In genomic region chr18:33440011-33440383, GRCh38 we compare ENCODE assay signal across 8 cellular contexts. TPM values are rescaled to one million over a fixed set of nuclear protein-coding genes. Genes with fewer than 3 reads are reported as not detected.
DNase-seq lines count a peak whose midpoint lies in the region; ATAC-seq and TF ChIP-seq lines count a peak whose summit lies in the region.

No MANE protein-coding gene starts in this region.

- no peaks in the 10 kb centered on the region for H3F3A ChIP-seq in Loucy (ENCODE audit: low read depth)

- ATAC-seq in GM21825 (IDR thresholded peaks at IDR 0.05; ENCODE audit: unreplicated experiment) (no peak), esophagus mucosa (no peak)

- TF ChIP-seq CTCF in Loucy (conservative IDR thresholded peaks at IDR 0.05; ENCODE audit: low read length) (0 out of 2 replicates have a peak, but pooled peaks have one; percentile 20), hepatocyte (IDR thresholded peaks at IDR 0.05; ENCODE audit: poor library complexity) (peak; percentile 76), retinal pigment epithelial cell (conservative IDR thresholded peaks at IDR 0.05; ENCODE audit: low read depth, low read length) (peak; percentile 65)

- no peaks in the 10 kb centered on the region for H3K4me1 ChIP-seq in Loucy (ENCODE audit: insufficient read depth, low read length, poor library complexity, severe bottlenecking)
- peaks cover 4% of the 10 kb centered on the region for H3K4me1 ChIP-seq in adipocyte (ENCODE audit: control insufficient read depth, insufficient read depth, low read length)
- H3K4me1 ChIP-seq in hepatocyte (ENCODE audit: insufficient read depth) = peaks cover 3% of the 10 kb centered on the region

- DNase-seq in AG08396 (ENCODE audit: low spot score) = peak; percentile 29
- DNase-seq in adipocyte (ENCODE audit: low read depth) = peak; percentile 80
- DNase-seq in hepatocyte (ENCODE audit: low spot score) = peak; percentile 82
- DNase-seq in retinal pigment epithelial cell (ENCODE audit: low read depth) = peak; percentile 43
- no peak for DNase-seq in activated T-cell treated with anti-CD3 and anti-CD28 coated beads, Interleukin-2, amount 50 U/mL, for 24 hours

- H3K27me3 Mint-ChIP-seq in activated T-cell treated with anti-CD3 and anti-CD28 coated beads, Interleukin-2, amount 50 U/mL, for 24 hours = peaks cover 16% of the 10 kb centered on the region

- no peaks in the 10 kb centered on the region for H3K27me3 ChIP-seq in Loucy (ENCODE audit: insufficient read depth, low read length, poor library complexity, severe bottlenecking)
- H3K27me3 ChIP-seq in adipocyte (replicated peaks; ENCODE audit: control insufficient read depth, insufficient read depth, low read length) = no peaks in the 10 kb centered on the region
- H3K27me3 ChIP-seq in hepatocyte = no peaks in the 10 kb centered on the region

- no peak overlapping the region for H3K27ac Mint-ChIP-seq in activated T-cell treated with anti-CD3 and anti-CD28 coated beads, Interleukin-2, amount 50 U/mL, for 24 hours

- no peaks in the 10 kb centered on the region for H3K36me3 Mint-ChIP-seq in activated T-cell treated with anti-CD3 and anti-CD28 coated beads, Interleukin-2, amount 50 U/mL, for 24 hours (ENCODE audit: low read depth)

- no peak overlapping the region for H3K27ac ChIP-seq in hepatocyte

- H3K36me3 ChIP-seq in Loucy (ENCODE audit: insufficient read depth, low read length) (no peaks in the 10 kb centered on the region), adipocyte (ENCODE audit: control insufficient read depth, insufficient read depth, low read length, severe bottlenecking) (no peaks in the 10 kb centered on the region), hepatocyte (replicated peaks; ENCODE audit: insufficient read depth, low read depth) (no peaks in the 10 kb centered on the region)

- H3K4me2 ChIP-seq in Loucy (ENCODE audit: low read depth, low read length, poor library complexity, severe bottlenecking) = no peak overlapping the region
- peak overlapping the region; percentile 85 for H3K4me2 ChIP-seq in hepatocyte

- H4K20me1 ChIP-seq in Loucy (ENCODE audit: insufficient read depth, low read length, poor library complexity, severe bottlenecking) = no peaks in the 10 kb centered on the region
- no peaks in the 10 kb centered on the region for H4K20me1 ChIP-seq in hepatocyte (ENCODE audit: insufficient read depth, poor library complexity, severe bottlenecking)

- no peak overlapping the region for H2AFZ ChIP-seq in Loucy (ENCODE audit: low read length)
- peak overlapping the region; percentile 88 for H2AFZ ChIP-seq in hepatocyte

- 5% methylated on average over 9 of the region's 9 CpGs for WGBS in hepatocyte (ENCODE audit: low lambda C conversion rate, missing lambda C conversion rate)

- H3K4me1 Mint-ChIP-seq in activated T-cell treated with anti-CD3 and anti-CD28 coated beads, Interleukin-2, amount 50 U/mL, for 24 hours (ENCODE audit: low read depth) = no peaks in the 10 kb centered on the region

- peaks cover 8% of the 10 kb centered on the region for H3K9me3 Mint-ChIP-seq in activated T-cell treated with anti-CD3 and anti-CD28 coated beads, Interleukin-2, amount 50 U/mL, for 24 hours

- H3K4me3 Mint-ChIP-seq in activated T-cell treated with anti-CD3 and anti-CD28 coated beads, Interleukin-2, amount 50 U/mL, for 24 hours = no peak overlapping the region

- H3K9me3 ChIP-seq in Loucy (ENCODE audit: insufficient read depth, low read depth, low read length) (no peaks in the 10 kb centered on the region), adipocyte (ENCODE audit: control insufficient read depth, low read length) (no peaks in the 10 kb centered on the region), hepatocyte (ENCODE audit: low read depth) (no peaks in the 10 kb centered on the region)

- H3K9me2 ChIP-seq in Loucy (replicated peaks; ENCODE audit: low read depth, low read length) (no peaks in the 10 kb centered on the region), hepatocyte (replicated peaks; ENCODE audit: insufficient read depth) (no peaks in the 10 kb centered on the region)

- no peak overlapping the region for H3K9ac ChIP-seq in Loucy (ENCODE audit: low read depth, low read length, poor library complexity, severe bottlenecking)
- H3K9ac ChIP-seq in adipocyte (ENCODE audit: low read length) = peak overlapping the region; percentile 26

- no peaks in the 10 kb centered on the region for H3K79me2 ChIP-seq in Loucy (ENCODE audit: insufficient read depth, low read length)
- H3K79me2 ChIP-seq in hepatocyte = no peaks in the 10 kb centered on the region

- no peak overlapping the region for H3K4me3 ChIP-seq in Loucy (ENCODE audit: low read length, poor library complexity, severe bottlenecking)
- peak overlapping the region; percentile 83 for H3K4me3 ChIP-seq in adipocyte (ENCODE audit: low read length)
- H3K4me3 ChIP-seq in hepatocyte = peak overlapping the region; percentile 59
- H3K4me3 ChIP-seq in retinal pigment epithelial cell (ENCODE audit: low read length) = peak overlapping the region; percentile 47

RNA-seq across cellular contexts. Expression of gene CCDC178, which starts 0.5 kb away (rescaled TPM):
- total RNA-seq in hepatocyte = 0.64 and 1.3 TPM in 2 replicates
- polyA plus RNA-seq in hepatocyte = 0.27 TPM in 1 of 2 replicates, not detected in the other
- total RNA-seq in esophagus mucosa = 0.36 TPM

Comparison
In these comparisons a context has a peak if more than half of its experiments do, and no peak if none do; other contexts are left out.
1. CTCF ChIP-seq: peak in every context shown above with its lines; median percentile 76 in hepatocyte; 65 in retinal pigment epithelial cell; 20 in Loucy.